8 cellular contexts compared by ENCODE assay signal in genomic region chr18:8608795-8609673, GRCh38. TPM values are rescaled to one million over a fixed set of nuclear protein-coding genes. Genes with fewer than 3 reads are reported as not detected.
A peak's percentile ranks its signal among the peaks of the same experiment; 100 is the strongest.
DNase-seq lines count a peak whose midpoint lies in the region; ATAC-seq and TF ChIP-seq lines count a peak whose summit lies in the region.

Gene RAB12 (plus strand): TSS chr18:8609437. CDS start chr18:8609440, 3 bp downstream.

- peaks cover 59% of the 10 kb centered on the region for H3K4me1 ChIP-seq in left ventricle myocardium inferior
- peaks cover 39% of the 10 kb centered on the region for H3K4me1 ChIP-seq in psoas muscle
- H3K4me1 ChIP-seq in urinary bladder (ENCODE audit: insufficient read depth), result peaks cover 4% of the 10 kb centered on the region

- 0 to 1% (median 1%) methylated on average over 29 to 91 of the region's 98 CpGs for whole genome bisulfite sequencing in psoas muscle, 3 donors
- WGBS in urinary bladder, result 1% methylated on average over 90 of the region's 98 CpGs

- intact Hi-C loops in T-helper 1 cell treated with Interleukin-12 subunit alpha and Interleukin-12 subunit beta and Interleukin-4 antibody, amounts not matched to agents 30 ng/mL and 1 ng/mL, for 36 hours (cut with micrococcal nuclease), result loop anchor here (1.0 to 10.0 kb wide), 8 partner anchors 14 to 1916 kb away; partner anchors contain the start of genes PPP4R1, RALBP1 and TWSG1
- intact Hi-C loops in left ventricle myocardium inferior (cut with micrococcal nuclease) (no loop called here), psoas muscle (cut with DNase I) (no loop called here)

- DNase-seq in GM12864 (ENCODE audit: low read depth), result no peak
- peak; percentile 48 for DNase-seq in NCI-H1417 treated with DMSO at 0.1 percent for 48 hours (lab: John Stamatoyannopoulos, UW)
- DNase-seq in amniotic epithelial cell (ENCODE audit: low read depth), result peak; percentile 82
- DNase-seq in left ventricle myocardium inferior, result peak; percentile 89
- peak; percentile 92 to 95 for DNase-seq in psoas muscle

- H3K4me3 ChIP-seq in GM12864 (ENCODE audit: low read depth, low read length) (peak within 1 kb of the TSS; percentile 93), left ventricle myocardium inferior (peak within 1 kb of the TSS; percentile 98), psoas muscle (peak within 1 kb of the TSS; percentile 95), urinary bladder (ENCODE audit: low read depth, low read length) (peak within 1 kb of the TSS; percentile 100)

- TF ChIP-seq CTCF in GM12864 (IDR thresholded peaks at IDR 0.05; ENCODE audit: low read depth, low read length, missing control alignments) (peak; percentile 53), left ventricle myocardium inferior (IDR thresholded peaks at IDR 0.05; ENCODE audit: borderline replicate concordance) (peak; percentile 91), psoas muscle (IDR thresholded peaks at IDR 0.05) (peak; percentile 95)

- no peaks in the 10 kb centered on the region for H3K27me3 ChIP-seq in left ventricle myocardium inferior (ENCODE audit: low read depth)
- no peaks in the 10 kb centered on the region for H3K27me3 ChIP-seq in psoas muscle (ENCODE audit: insufficient read depth in 3 of 3, low read length in 2 of 3)

- ATAC-seq in HG02642 (IDR thresholded peaks at IDR 0.05; ENCODE audit: poor library complexity, unreplicated experiment) (peak; percentile 75), psoas muscle (peak; percentile 85 to 90 (median 89))

- no peaks in the 10 kb centered on the region for H3K9me3 ChIP-seq in left ventricle myocardium inferior (replicated peaks)
- no peaks in the 10 kb centered on the region for H3K9me3 ChIP-seq in psoas muscle

- H3K36me3 ChIP-seq in left ventricle myocardium inferior, result no peaks in the 10 kb centered on the region
- H3K36me3 ChIP-seq in psoas muscle (ENCODE audit: insufficient read depth in 1 of 2, low read depth in 1 of 2), result peaks cover 0 to 4% of the 10 kb centered on the region in 2 donors
- no peaks in the 10 kb centered on the region for H3K36me3 ChIP-seq in urinary bladder (ENCODE audit: insufficient read depth)

- peak within 1 kb of the TSS; percentile 88 for H3K27ac ChIP-seq in left ventricle myocardium inferior (replicated peaks)
- H3K27ac ChIP-seq in psoas muscle, result peak within 1 kb of the TSS; percentile 94
- no peak within 1 kb of the TSS for H3K27ac ChIP-seq in urinary bladder (ENCODE audit: low read depth)

RNA-seq across cellular contexts. Expression of gene RAB12, which starts in this region (rescaled TPM):
- 18.2 and 20.4 TPM in 2 replicates for total RNA-seq in T-helper 1 cell treated with Interleukin-12 subunit alpha and Interleukin-12 subunit beta and Interleukin-4 antibody, amounts not matched to agents 30 ng/mL and 1 ng/mL, for 36 hours
- total RNA-seq in left ventricle myocardium inferior (103 TPM), psoas muscle (100 to 1,000 TPM in 3 of 4 donors, 10 to 100 TPM in 1; 91.4 to 145 (median 115) TPM), urinary bladder (81.8 TPM)
- polyA plus RNA-seq in psoas muscle (100 to 1,000 TPM in 2 of 3 donors, 10 to 100 TPM in 1; 49.0 to 239 (median 111) TPM), urinary bladder (52.0 TPM)
